1 cellular context compared by ENCODE assay signal in the genomic region with DNA sequence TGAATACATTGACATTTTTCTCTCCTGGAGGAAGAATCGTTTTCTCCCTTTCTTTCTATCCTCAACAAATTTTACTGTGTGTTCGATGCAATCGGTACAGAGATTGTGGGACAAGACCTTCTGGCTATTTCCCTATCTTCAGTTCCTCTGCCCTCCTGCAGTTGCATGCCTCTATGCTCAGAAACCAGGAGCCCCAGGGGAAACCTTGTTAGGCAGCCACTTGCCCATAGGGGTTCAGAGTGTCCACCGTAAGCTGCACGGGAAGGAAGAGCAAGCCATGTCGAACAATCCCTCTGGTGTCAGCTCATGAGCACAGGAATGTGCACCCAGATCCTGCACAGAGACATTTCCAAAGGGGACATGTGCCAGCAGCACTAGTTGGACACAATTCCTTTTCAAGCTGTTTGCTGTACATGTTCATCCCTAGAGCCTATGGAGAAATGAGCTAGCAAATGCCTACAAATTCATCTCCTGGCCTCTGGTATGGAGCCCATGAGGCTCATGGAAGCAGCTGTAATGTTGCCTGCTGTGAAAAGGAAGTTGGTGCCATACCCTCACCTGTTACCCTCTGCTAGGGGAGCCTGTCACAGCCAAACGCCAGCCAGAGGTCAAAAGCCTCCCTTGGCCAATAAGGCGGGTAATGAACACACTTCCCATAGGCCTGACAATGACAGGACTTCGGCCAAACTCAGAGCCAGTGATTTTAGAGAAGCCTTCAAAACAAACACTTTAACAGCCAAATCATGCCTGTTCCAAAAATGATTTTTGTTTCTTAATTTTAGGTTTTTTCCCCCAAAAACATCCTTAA.
TF ChIP-seq lines count a peak whose summit lies in the region.

No MANE protein-coding gene starts in this region.

TF ChIP-seq in liver, 16 proteins besides CTCF, POLR2A, EP300 and RAD21 (continued from another document):
- TF ChIP-seq SP1 (IDR thresholded peaks at IDR 0.05): peak; percentile 51
- no peak for TF ChIP-seq ATF3 (IDR thresholded peaks at IDR 0.05)
- TF ChIP-seq FOXA1 (IDR thresholded peaks at IDR 0.05): no peak
- no peak for TF ChIP-seq ZBTB33 (IDR thresholded peaks at IDR 0.05)
- TF ChIP-seq RXRA (IDR thresholded peaks at IDR 0.05): peak; percentile 46 to 57
- no peak for TF ChIP-seq HNF4G (IDR thresholded peaks at IDR 0.05)
- TF ChIP-seq NR2F2 (IDR thresholded peaks at IDR 0.05): no peak
- no peak for TF ChIP-seq EGR1 (IDR thresholded peaks at IDR 0.05; ENCODE audit: low read depth in 2 of 2)
- TF ChIP-seq, protein P1, sequence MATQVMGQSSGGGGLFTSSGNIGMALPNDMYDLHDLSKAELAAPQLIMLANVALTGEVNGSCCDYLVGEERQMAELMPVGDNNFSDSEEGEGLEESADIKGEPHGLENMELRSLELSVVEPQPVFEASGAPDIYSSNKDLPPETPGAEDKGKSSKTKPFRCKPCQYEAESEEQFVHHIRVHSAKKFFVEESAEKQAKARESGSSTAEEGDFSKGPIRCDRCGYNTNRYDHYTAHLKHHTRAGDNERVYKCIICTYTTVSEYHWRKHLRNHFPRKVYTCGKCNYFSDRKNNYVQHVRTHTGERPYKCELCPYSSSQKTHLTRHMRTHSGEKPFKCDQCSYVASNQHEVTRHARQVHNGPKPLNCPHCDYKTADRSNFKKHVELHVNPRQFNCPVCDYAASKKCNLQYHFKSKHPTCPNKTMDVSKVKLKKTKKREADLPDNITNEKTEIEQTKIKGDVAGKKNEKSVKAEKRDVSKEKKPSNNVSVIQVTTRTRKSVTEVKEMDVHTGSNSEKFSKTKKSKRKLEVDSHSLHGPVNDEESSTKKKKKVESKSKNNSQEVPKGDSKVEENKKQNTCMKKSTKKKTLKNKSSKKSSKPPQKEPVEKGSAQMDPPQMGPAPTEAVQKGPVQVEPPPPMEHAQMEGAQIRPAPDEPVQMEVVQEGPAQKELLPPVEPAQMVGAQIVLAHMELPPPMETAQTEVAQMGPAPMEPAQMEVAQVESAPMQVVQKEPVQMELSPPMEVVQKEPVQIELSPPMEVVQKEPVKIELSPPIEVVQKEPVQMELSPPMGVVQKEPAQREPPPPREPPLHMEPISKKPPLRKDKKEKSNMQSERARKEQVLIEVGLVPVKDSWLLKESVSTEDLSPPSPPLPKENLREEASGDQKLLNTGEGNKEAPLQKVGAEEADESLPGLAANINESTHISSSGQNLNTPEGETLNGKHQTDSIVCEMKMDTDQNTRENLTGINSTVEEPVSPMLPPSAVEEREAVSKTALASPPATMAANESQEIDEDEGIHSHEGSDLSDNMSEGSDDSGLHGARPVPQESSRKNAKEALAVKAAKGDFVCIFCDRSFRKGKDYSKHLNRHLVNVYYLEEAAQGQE (IDR thresholded peaks at IDR 0.05): no peak
